Comparison of ENCODE assay signal across 1 cellular context in the genomic region with DNA sequence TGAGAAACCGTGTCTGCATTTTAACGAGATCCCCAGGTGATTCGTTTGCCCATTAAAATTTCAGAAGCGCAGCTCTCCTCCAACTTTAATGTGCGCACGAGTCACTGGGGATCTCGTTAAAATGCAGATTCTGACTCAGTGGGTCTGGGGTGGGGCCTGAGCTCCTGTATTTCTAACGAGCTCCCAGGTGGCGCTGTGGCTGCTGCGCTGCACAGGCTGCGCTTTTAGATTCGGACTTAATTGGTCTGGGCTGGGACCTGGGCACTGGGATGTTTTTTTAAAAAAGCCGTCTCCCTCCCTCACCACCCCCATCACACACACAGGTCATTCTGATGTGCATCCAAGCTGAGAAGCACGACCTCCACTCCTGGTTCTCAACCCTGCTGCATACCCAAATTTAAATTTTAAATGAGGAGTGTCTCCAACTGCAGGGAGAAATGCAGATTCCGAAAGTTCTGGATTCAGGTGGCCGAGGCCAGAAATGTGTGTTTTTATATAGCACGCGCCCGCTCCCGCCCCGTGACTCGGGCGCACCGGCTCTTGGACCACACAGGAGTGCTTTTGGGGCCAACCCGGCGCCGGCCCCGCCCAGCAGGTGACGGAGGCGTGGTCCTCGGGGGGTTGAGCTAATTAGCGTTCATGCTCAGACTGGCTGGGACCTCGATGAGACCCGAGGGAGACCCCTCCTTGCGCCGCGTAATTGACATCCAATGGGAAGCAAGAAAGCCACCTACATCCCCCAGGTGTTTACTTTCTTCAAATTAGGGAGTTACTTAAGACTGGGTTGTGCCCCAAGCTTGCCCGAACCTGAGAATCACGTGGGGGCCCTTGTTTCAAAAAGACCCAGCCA.
TF ChIP-seq lines count a peak whose summit lies in the region.

No MANE protein-coding gene starts in this region.

TF ChIP-seq in HEK293, 187 proteins besides CTCF, POLR2A, EP300 and RAD21 (continued from another document and continues in another):
- TF ChIP-seq, protein P1, sequence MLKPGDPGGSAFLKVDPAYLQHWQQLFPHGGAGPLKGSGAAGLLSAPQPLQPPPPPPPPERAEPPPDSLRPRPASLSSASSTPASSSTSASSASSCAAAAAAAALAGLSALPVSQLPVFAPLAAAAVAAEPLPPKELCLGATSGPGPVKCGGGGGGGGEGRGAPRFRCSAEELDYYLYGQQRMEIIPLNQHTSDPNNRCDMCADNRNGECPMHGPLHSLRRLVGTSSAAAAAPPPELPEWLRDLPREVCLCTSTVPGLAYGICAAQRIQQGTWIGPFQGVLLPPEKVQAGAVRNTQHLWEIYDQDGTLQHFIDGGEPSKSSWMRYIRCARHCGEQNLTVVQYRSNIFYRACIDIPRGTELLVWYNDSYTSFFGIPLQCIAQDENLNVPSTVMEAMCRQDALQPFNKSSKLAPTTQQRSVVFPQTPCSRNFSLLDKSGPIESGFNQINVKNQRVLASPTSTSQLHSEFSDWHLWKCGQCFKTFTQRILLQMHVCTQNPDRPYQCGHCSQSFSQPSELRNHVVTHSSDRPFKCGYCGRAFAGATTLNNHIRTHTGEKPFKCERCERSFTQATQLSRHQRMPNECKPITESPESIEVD (tag by site-specific recombination; IDR thresholded peaks at IDR 0.05), result no peak
- TF ChIP-seq SP7 (tag by site-specific recombination; IDR thresholded peaks at IDR 0.05), result 0 out of 2 replicates have a peak, but pooled peaks have one; percentile 15
- no peak for TF ChIP-seq TSHZ1 (tag by site-specific recombination; IDR thresholded peaks at IDR 0.05; ENCODE audit: borderline replicate concordance)
- TF ChIP-seq ZNF692 (tag by site-specific recombination; IDR thresholded peaks at IDR 0.05), result no peak
- TF ChIP-seq ZNF623 (tag by site-specific recombination; IDR thresholded peaks at IDR 0.05), result no peak
- peak; percentile 94 for TF ChIP-seq ZBTB20 (tag by site-specific recombination; IDR thresholded peaks at IDR 0.05)
- no peak for TF ChIP-seq ZNF404 (tag by site-specific recombination; IDR thresholded peaks at IDR 0.05)
- no peak for TF ChIP-seq ZNF114 (tag by site-specific recombination; IDR thresholded peaks at IDR 0.05)
- TF ChIP-seq ZNF426 (tag by site-specific recombination; IDR thresholded peaks at IDR 0.05), result no peak
- TF ChIP-seq HIC1 (tag by site-specific recombination; IDR thresholded peaks at IDR 0.05), result no peak
- no peak for TF ChIP-seq GLI2 (tag by site-specific recombination; IDR thresholded peaks at IDR 0.05; ENCODE audit: borderline replicate concordance, low read depth)
- TF ChIP-seq, protein P2, sequence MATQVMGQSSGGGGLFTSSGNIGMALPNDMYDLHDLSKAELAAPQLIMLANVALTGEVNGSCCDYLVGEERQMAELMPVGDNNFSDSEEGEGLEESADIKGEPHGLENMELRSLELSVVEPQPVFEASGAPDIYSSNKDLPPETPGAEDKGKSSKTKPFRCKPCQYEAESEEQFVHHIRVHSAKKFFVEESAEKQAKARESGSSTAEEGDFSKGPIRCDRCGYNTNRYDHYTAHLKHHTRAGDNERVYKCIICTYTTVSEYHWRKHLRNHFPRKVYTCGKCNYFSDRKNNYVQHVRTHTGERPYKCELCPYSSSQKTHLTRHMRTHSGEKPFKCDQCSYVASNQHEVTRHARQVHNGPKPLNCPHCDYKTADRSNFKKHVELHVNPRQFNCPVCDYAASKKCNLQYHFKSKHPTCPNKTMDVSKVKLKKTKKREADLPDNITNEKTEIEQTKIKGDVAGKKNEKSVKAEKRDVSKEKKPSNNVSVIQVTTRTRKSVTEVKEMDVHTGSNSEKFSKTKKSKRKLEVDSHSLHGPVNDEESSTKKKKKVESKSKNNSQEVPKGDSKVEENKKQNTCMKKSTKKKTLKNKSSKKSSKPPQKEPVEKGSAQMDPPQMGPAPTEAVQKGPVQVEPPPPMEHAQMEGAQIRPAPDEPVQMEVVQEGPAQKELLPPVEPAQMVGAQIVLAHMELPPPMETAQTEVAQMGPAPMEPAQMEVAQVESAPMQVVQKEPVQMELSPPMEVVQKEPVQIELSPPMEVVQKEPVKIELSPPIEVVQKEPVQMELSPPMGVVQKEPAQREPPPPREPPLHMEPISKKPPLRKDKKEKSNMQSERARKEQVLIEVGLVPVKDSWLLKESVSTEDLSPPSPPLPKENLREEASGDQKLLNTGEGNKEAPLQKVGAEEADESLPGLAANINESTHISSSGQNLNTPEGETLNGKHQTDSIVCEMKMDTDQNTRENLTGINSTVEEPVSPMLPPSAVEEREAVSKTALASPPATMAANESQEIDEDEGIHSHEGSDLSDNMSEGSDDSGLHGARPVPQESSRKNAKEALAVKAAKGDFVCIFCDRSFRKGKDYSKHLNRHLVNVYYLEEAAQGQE (tag by site-specific recombination; IDR thresholded peaks at IDR 0.05), result no peak
- TF ChIP-seq ZNF596 (tag by site-specific recombination; IDR thresholded peaks at IDR 0.05), result no peak
- no peak for TF ChIP-seq ZSCAN5A (tag by site-specific recombination; IDR thresholded peaks at IDR 0.05)
- TF ChIP-seq ZNF843 (tag by site-specific recombination; IDR thresholded peaks at IDR 0.05), result 0 out of 2 replicates have a peak, but pooled peaks have one; percentile 13
- no peak for TF ChIP-seq SCRT2 (tag by site-specific recombination; IDR thresholded peaks at IDR 0.05)
- no peak for TF ChIP-seq ZNF514 (tag by site-specific recombination; IDR thresholded peaks at IDR 0.05)
- TF ChIP-seq ZBTB7A (tag by site-specific recombination; IDR thresholded peaks at IDR 0.05; ENCODE audit: low read depth), result no peak
- peak; percentile 74 for TF ChIP-seq KLF9 (tag by site-specific recombination; IDR thresholded peaks at IDR 0.05; ENCODE audit: low read depth)
- TF ChIP-seq IKZF3 (tag by site-specific recombination; IDR thresholded peaks at IDR 0.05), result no peak
- 0 out of 2 replicates have a peak, but pooled peaks have one; percentile 5 for TF ChIP-seq MZF1 (tag by site-specific recombination; IDR thresholded peaks at IDR 0.05; ENCODE audit: borderline replicate concordance)
- no peak for TF ChIP-seq ZBTB1 (tag by site-specific recombination; IDR thresholded peaks at IDR 0.05)
- TF ChIP-seq, protein P3, sequence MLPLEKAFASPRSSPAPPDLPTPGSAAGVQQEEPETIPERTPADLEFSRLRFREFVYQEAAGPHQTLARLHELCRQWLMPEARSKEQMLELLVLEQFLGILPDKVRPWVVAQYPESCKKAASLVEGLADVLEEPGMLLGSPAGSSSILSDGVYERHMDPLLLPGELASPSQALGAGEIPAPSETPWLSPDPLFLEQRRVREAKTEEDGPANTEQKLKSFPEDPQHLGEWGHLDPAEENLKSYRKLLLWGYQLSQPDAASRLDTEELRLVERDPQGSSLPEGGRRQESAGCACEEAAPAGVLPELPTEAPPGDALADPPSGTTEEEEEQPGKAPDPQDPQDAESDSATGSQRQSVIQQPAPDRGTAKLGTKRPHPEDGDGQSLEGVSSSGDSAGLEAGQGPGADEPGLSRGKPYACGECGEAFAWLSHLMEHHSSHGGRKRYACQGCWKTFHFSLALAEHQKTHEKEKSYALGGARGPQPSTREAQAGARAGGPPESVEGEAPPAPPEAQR (tag by site-specific recombination; IDR thresholded peaks at IDR 0.05), result no peak
- no peak for TF ChIP-seq ZNF510 (tag by site-specific recombination; IDR thresholded peaks at IDR 0.05; ENCODE audit: insufficient replicate concordance)
- peak; percentile 18; the same call in 1 of the 2 replicates for TF ChIP-seq KLF10 (tag by site-specific recombination; IDR thresholded peaks at IDR 0.05)
- TF ChIP-seq ZEB2 (tag by site-specific recombination; IDR thresholded peaks at IDR 0.05), result 0 out of 2 replicates have a peak, but pooled peaks have one; percentile 83
- TF ChIP-seq YY2 (tag by site-specific recombination; IDR thresholded peaks at IDR 0.05), result no peak
- TF ChIP-seq ZNF664 (tag by site-specific recombination; IDR thresholded peaks at IDR 0.05), result no peak
- TF ChIP-seq, protein P4, sequence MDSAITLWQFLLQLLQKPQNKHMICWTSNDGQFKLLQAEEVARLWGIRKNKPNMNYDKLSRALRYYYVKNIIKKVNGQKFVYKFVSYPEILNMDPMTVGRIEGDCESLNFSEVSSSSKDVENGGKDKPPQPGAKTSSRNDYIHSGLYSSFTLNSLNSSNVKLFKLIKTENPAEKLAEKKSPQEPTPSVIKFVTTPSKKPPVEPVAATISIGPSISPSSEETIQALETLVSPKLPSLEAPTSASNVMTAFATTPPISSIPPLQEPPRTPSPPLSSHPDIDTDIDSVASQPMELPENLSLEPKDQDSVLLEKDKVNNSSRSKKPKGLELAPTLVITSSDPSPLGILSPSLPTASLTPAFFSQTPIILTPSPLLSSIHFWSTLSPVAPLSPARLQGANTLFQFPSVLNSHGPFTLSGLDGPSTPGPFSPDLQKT (IDR thresholded peaks at IDR 0.05; ENCODE audit: borderline replicate concordance, low read depth, low read length), result no peak
- TF ChIP-seq ZNF112 (tag by site-specific recombination; IDR thresholded peaks at IDR 0.05), result no peak
- no peak for TF ChIP-seq ZNF398 (tag by site-specific recombination; IDR thresholded peaks at IDR 0.05)
- TF ChIP-seq ZNF211 (tag by site-specific recombination; IDR thresholded peaks at IDR 0.05; ENCODE audit: low read depth), result no peak
